In the genomic region with DNA sequence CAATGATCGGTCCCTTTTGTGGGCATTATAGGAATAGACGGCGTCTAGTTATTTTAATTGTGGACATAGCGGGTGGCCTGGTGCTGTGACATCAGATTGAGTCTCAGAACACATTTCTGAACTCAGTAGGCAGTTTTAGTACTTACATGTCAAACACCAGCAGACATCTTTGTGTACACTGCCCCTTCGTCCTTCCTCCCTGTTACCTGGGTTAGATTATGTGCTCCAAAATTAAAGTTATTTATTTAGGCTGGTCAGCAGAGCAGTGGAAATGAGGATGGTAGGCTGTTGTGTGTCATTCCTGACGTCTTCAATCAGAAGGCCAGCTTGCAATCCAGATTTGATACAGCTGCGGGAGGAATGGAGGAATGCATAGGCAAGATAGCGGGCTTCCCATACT, we compare ENCODE assay signal across 9 cellular contexts. TPM values are rescaled to one million over a fixed set of nuclear protein-coding genes. Genes with fewer than 3 reads are reported as not detected.
A peak's percentile ranks its signal among the peaks of the same experiment; 100 is the strongest.
DNase-seq lines count a peak whose midpoint lies in the region; ATAC-seq and TF ChIP-seq lines count a peak whose summit lies in the region.
"Had no signal": no experiment of that assay in that cellular context is flagged by ENCODE, and none has a peak within 500 bp of the region (broad histone marks: within the 10 kb centered on the region; RNA-seq: fewer than 3 reads in every experiment).

No MANE protein-coding gene starts in this region.

- peak overlapping the region; percentile 32 for H3K14ac ChIP-seq in IMR-90 (replicated peaks; ENCODE audit: low read depth, low read length)

- H4K20me1 ChIP-seq in IMR-90 (ENCODE audit: insufficient read depth, low read length) = peaks cover 11% of the 10 kb centered on the region; the same call in 1 of the 2 replicates

- H3K27me3 ChIP-seq in IMR-90 (ENCODE audit: control insufficient read depth, insufficient read depth, low read length) = no peaks in the 10 kb centered on the region

- peak overlapping the region; percentile 84 for H3K56ac ChIP-seq in IMR-90 (ENCODE audit: extremely low read depth, insufficient read depth, low read length)

- peaks cover 4% of the 10 kb centered on the region for H3K9me1 ChIP-seq in IMR-90 (ENCODE audit: insufficient read depth, low read length)

- peaks cover 16% of the 10 kb centered on the region for H3K4me1 ChIP-seq in IMR-90 (ENCODE audit: control insufficient read depth, insufficient read depth, low read length)

- peak overlapping the region; percentile 78 for H2BK120ac ChIP-seq in IMR-90 (ENCODE audit: low read depth, low read length)

- peak overlapping the region; percentile 61 for H2AK5ac ChIP-seq in IMR-90 (ENCODE audit: low read depth, low read length)

- H2BK15ac ChIP-seq in IMR-90 (ENCODE audit: low read depth, low read length) = peak overlapping the region; percentile 35; the same call in 1 of the 3 replicates

- no peak overlapping the region for H2AFZ ChIP-seq in IMR-90 (replicated peaks; ENCODE audit: low read length, poor library complexity)

- H3K4me1 Mint-ChIP-seq in endothelial cell (ENCODE audit: unreplicated experiment) (peaks cover 60% of the 10 kb centered on the region), natural killer cell (peaks cover 29 to 41% of the 10 kb centered on the region in 2 donors)

- H3K23ac ChIP-seq in IMR-90 (ENCODE audit: low read depth, low read length) = peak overlapping the region; percentile 49

- WGBS in IMR-90 (ENCODE audit: extremely low coverage in 2 of 2, insufficient read length in 1 of 2), 2 experiments = 0% methylated on average over 1 of the region's 8 CpGs; no CpG with 5 or more reads in 1 of the 2 experiments

- H3K4me3 Mint-ChIP-seq in endothelial cell (ENCODE audit: unreplicated experiment) = peak overlapping the region; percentile 94
- H3K4me3 Mint-ChIP-seq in natural killer cell = peak overlapping the region; percentile 86

- dilution Hi-C loops in IMR-90 (cut with HindIII; ENCODE audit: low sequenced_read_pairs, unreplicated experiment) = no loop called here

- H3K4ac ChIP-seq in IMR-90 (ENCODE audit: low read depth, low read length) = peak overlapping the region; percentile 97

- H3K9me3 ChIP-seq in IMR-90 (ENCODE audit: control insufficient read depth, insufficient read depth, low read length) = no peaks in the 10 kb centered on the region

- peak overlapping the region; percentile 100 for H3K27ac ChIP-seq in IMR-90 (ENCODE audit: insufficient read depth, low read length)

- peak overlapping the region; percentile 70 for H3K4me3 ChIP-seq in AG04449 (ENCODE audit: low read depth, low read length)
- H3K4me3 ChIP-seq in IMR-90 (ENCODE audit: insufficient read depth, low read depth, low read length) = peak overlapping the region; percentile 90

- no peaks in the 10 kb centered on the region for H3K36me3 ChIP-seq in IMR-90 (ENCODE audit: control insufficient read depth, insufficient read depth, low read length)

- peak overlapping the region; percentile 77 for H3K18ac ChIP-seq in IMR-90 (ENCODE audit: low read depth, low read length)

- no peak overlapping the region for H2AK9ac ChIP-seq in IMR-90 (replicated peaks; ENCODE audit: low read depth, low read length, poor library complexity)

- no peak for TF ChIP-seq POLR2A in IMR-90 (IDR thresholded peaks at IDR 0.05; ENCODE audit: low read depth, low read length)

- in situ Hi-C loops in IMR-90 (cut with MboI; ENCODE audit: low sequenced_read_pairs) = no loop called here

- DNase-seq in AG04449 (ENCODE audit: low read depth, low spot score) (no peak), IMR-90 (peak; percentile 82), endothelial cell (ENCODE audit: low spot score) (no peak), natural killer cell (no peak), inferior parietal cortex (ENCODE audit: extremely low spot score) (no peak), NOMO-1 treated with dmso at 0.1 percent for 144 hours (lab: John Stamatoyannopoulos, UW; ENCODE audit: unreplicated experiment) (no peak), NCI-H524 treated with DMSO at 0.1 percent for 48 hours (lab: John Stamatoyannopoulos, UW) (no peak)

- no peak overlapping the region; the same call in 1 of the 2 replicates for H4K5ac ChIP-seq in IMR-90 (ENCODE audit: low read depth, low read length)

- intact Hi-C loops in IMR-90 (cut with micrococcal nuclease) = loop anchor here (1.0 to 10.0 kb wide), 4 partner anchors 105 to 351 kb away; no protein-coding TSS in a partner anchor
- intact Hi-C loops in natural killer cell (cut with micrococcal nuclease) = loop anchor here (5.0 kb wide), 1 partner anchor 429 kb away; no protein-coding TSS in a partner anchor

- ATAC-seq in IMR-90 (ENCODE audit: low read depth) = no peak
- ATAC-seq in natural killer cell = no peak
- no peak for ATAC-seq in HG03571 (IDR thresholded peaks at IDR 0.05; ENCODE audit: unreplicated experiment)
- ATAC-seq: activated CD4-positive, CD25-positive, alpha-beta regulatory T cell treated with anti-CD3 and anti-CD28 coated beads, Interleukin-2, amount 50 U/mL, for 24 hours had no signal

- POLR2A ChIA-PET in AG04449 (lab: Yijun Ruan, JAX) (interaction anchor here (0.6 kb wide), 1 partner anchor 369 kb away, joined by 4 read pairs; no protein-coding TSS in a partner anchor), IMR-90 (lab: Charles Lee; ENCODE audit: unreplicated experiment) (interaction anchor here (0.7 kb wide), 1 partner anchor 458 kb away, joined by 4 read pairs; no protein-coding TSS in a partner anchor)

- peaks cover 8 to 33% of the 10 kb centered on the region in 2 experiments for H3K79me1 ChIP-seq in IMR-90 (ENCODE audit: low read depth in 1 of 2, low read length in 2 of 2)

- peak overlapping the region; percentile 92 for H3K4me2 ChIP-seq in IMR-90 (ENCODE audit: low read depth, low read length)

- TF ChIP-seq RAD21 in IMR-90 (IDR thresholded peaks at IDR 0.05; ENCODE audit: low read length) = no peak

- H3K27ac Mint-ChIP-seq in endothelial cell (ENCODE audit: unreplicated experiment) = peak overlapping the region; percentile 67
- H3K27ac Mint-ChIP-seq in natural killer cell = no peak overlapping the region

- peak overlapping the region; percentile 30; the same call in 1 of the 2 replicates for H4K91ac ChIP-seq in IMR-90 (ENCODE audit: insufficient read depth, low read depth, low read length)

- H2BK20ac ChIP-seq in IMR-90 (ENCODE audit: low read depth, low read length) = peak overlapping the region; percentile 60

- BruUV-seq in IMR-90 (replicated peaks; lab: Mats Ljungman, UMichigan) = no TSS peak

- no peaks in the 10 kb centered on the region for H3K9me3 Mint-ChIP-seq in endothelial cell (ENCODE audit: unreplicated experiment)
- no peaks in the 10 kb centered on the region for H3K9me3 Mint-ChIP-seq in natural killer cell

- peak overlapping the region; percentile 45 to 89 for H4K8ac ChIP-seq in IMR-90 (ENCODE audit: low read depth in 2 of 2, low read length in 2 of 2)

- H3K27me3 Mint-ChIP-seq in endothelial cell (ENCODE audit: unreplicated experiment) (peaks cover 7% of the 10 kb centered on the region), natural killer cell (ENCODE audit: low read depth in 2 of 2) (peaks cover 20 to 60% of the 10 kb centered on the region in 2 donors)

- H3K9ac ChIP-seq in IMR-90 (ENCODE audit: low read depth, low read length) = peak overlapping the region; percentile 99

- TF ChIP-seq CTCF in AG04449 (IDR thresholded peaks at IDR 0.05; ENCODE audit: insufficient read depth, low read length, missing control alignments) (no peak), IMR-90 (conservative IDR thresholded peaks at IDR 0.05; ENCODE audit: low read depth, low read length) (no peak), endothelial cell (IDR thresholded peaks at IDR 0.05; ENCODE audit: unreplicated experiment) (no peak), natural killer cell (IDR thresholded peaks at IDR 0.05) (no peak)

- peak overlapping the region; percentile 71 for H2BK5ac ChIP-seq in IMR-90 (ENCODE audit: low read depth, low read length, poor library complexity, severe bottlenecking)

- H3K36me3 Mint-ChIP-seq in endothelial cell (ENCODE audit: low read depth, unreplicated experiment) (peaks cover 3% of the 10 kb centered on the region), natural killer cell (no peaks in the 10 kb centered on the region)

- CTCF ChIA-PET in AG04449 (lab: Yijun Ruan, JAX) (interaction anchor here (0.9 to 1.6 kb wide), 3 partner anchors 176 to 388 kb away, joined by 3 read pairs; no protein-coding TSS in a partner anchor), IMR-90 (lab: Yijun Ruan, JAX) (interaction anchor here (0.5 kb wide), 1 partner anchor 482 kb away, joined by 5 read pairs; no protein-coding TSS in a partner anchor)

TF ChIP-seq in IMR-90, 13 proteins besides CTCF, POLR2A, EP300 and RAD21:
- TF ChIP-seq MAZ (IDR thresholded peaks at IDR 0.05; ENCODE audit: borderline replicate concordance, low read depth, low read length) (no peak), MAFK (IDR thresholded peaks at IDR 0.05; ENCODE audit: low read depth, low read length) (no peak), FOS (IDR thresholded peaks at IDR 0.05; ENCODE audit: low read depth, low read length) (no peak), RFX5 (IDR thresholded peaks at IDR 0.05; ENCODE audit: low read depth, low read length) (no peak), RCOR1 (IDR thresholded peaks at IDR 0.05; ENCODE audit: insufficient replicate concordance, low read length) (no peak), CHD1 (IDR thresholded peaks at IDR 0.05; ENCODE audit: low read depth, low read length) (no peak), SMC3 (IDR thresholded peaks at IDR 0.05; ENCODE audit: low read depth, low read length) (no peak)
- TF ChIP-seq, protein P1, sequence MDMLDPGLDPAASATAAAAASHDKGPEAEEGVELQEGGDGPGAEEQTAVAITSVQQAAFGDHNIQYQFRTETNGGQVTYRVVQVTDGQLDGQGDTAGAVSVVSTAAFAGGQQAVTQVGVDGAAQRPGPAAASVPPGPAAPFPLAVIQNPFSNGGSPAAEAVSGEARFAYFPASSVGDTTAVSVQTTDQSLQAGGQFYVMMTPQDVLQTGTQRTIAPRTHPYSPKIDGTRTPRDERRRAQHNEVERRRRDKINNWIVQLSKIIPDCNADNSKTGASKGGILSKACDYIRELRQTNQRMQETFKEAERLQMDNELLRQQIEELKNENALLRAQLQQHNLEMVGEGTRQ (IDR thresholded peaks at IDR 0.05; ENCODE audit: low read depth, low read length) = no peak

RNA-seq across cellular contexts. Expression of a gene that starts 3.7 kb away (rescaled TPM):
- total RNA-seq in IMR-90 (2012; rRNA removed) (1.3 and 1.7 TPM in 2 replicates), endothelial cell (ENCODE audit: unreplicated experiment) (49.3 TPM), natural killer cell (10 to 100 TPM; 10.4 to 32.7 (median 15.3) TPM)
- polyA plus RNA-seq in IMR-90 (2012; rRNA removed) = 12.2 and 16.6 TPM in 2 replicates
- 9.2 and 13.9 TPM in 2 replicates for polyA plus RNA-seq in IMR-90 (2012; cell fraction: cytosol; rRNA removed)
- 39.1 and 40.0 TPM in 2 replicates for polyA plus RNA-seq in IMR-90 (2012; cell fraction: nucleus; rRNA removed; ENCODE audit: low replicate concordance)
